ENCODE assay signal across 8 cellular contexts in genomic region chr9:135087489-135087791, GRCh38. TPM values are rescaled to one million over a fixed set of nuclear protein-coding genes. Genes with fewer than 3 reads are reported as not detected.
DNase-seq lines count a peak whose midpoint lies in the region; ATAC-seq and TF ChIP-seq lines count a peak whose summit lies in the region.

Gene OLFM1 (plus strand): TSS chr9:135087668. CDS start chr9:135087990, 322 bp downstream.

- ATAC-seq in Panc1 (peak; percentile 84), GM21390 (IDR thresholded peaks at IDR 0.05; ENCODE audit: unreplicated experiment) (no peak), GM21619 (IDR thresholded peaks at IDR 0.05; ENCODE audit: unreplicated experiment) (no peak)

- no peak for TF ChIP-seq POLR2A in lower leg skin (IDR thresholded peaks at IDR 0.05)

- POLR2A ChIA-PET in Panc1 (lab: Charles Lee) = no interaction called here

- in situ Hi-C loops in Panc1 (cut with HindIII; ENCODE audit: low pct_unique_long_range_greater_than_20kb, low sequenced_read_pairs) = no loop called here

- intact Hi-C loops in Panc1 (cut with micrococcal nuclease; ENCODE audit: unreplicated experiment) (loop anchor here (5.0 kb wide), 1 partner anchor 255 kb away; no protein-coding TSS in a partner anchor), lower leg skin (cut with DNase I; ENCODE audit: low total_unique reads) (loop anchor here (5.0 kb wide), 2 partner anchors 255 to 325 kb away; no protein-coding TSS in a partner anchor)

- TF ChIP-seq CTCF in Panc1 (IDR thresholded peaks at IDR 0.05) = peak; percentile 80
- no peak for TF ChIP-seq CTCF in lower leg skin (IDR thresholded peaks at IDR 0.05)
- TF ChIP-seq CTCF in subcutaneous adipose tissue (IDR thresholded peaks at IDR 0.05; ENCODE audit: low read depth) = no peak

- no peaks in the 10 kb centered on the region for H3K36me3 ChIP-seq in Panc1 (ENCODE audit: control insufficient read depth, insufficient read depth, low read length)

- no peak within 1 kb of the TSS for H3K27ac ChIP-seq in Panc1 (ENCODE audit: low read length)

- H3K4me1 ChIP-seq in Panc1 (ENCODE audit: control insufficient read depth, insufficient read depth, low read length) = no peaks in the 10 kb centered on the region

- DNase-seq in stimulated activated CD4-positive, alpha-beta T cell treated with anti-CD3 and anti-CD28 coated beads, Interleukin-1b, Interleukin-23, amount 100 ng/mL, for 48 hours = peak; percentile 32
- DNase-seq in stimulated activated CD4-positive, alpha-beta T cell treated with anti-CD3 and anti-CD28 coated beads, Interleukin-4, amount 100 ng/mL, for 1 hour = no peak
- DNase-seq in Panc1 (ENCODE audit: low read depth, low spot score) (no peak), ecto neural progenitor cell (ENCODE audit: low spot score) (peak; percentile 90), lower leg skin (ENCODE audit: low spot score in 2 of 2) (peak; percentile 50 to 95)

- H3K27me3 ChIP-seq in Panc1 (ENCODE audit: control insufficient read depth, insufficient read depth, low read length) = peaks cover 2% of the 10 kb centered on the region; the same call in 1 of the 2 replicates

- 5% methylated on average over 19 of the region's 40 CpGs; no CpG with 5 or more reads in 1 of the 2 donors for whole genome bisulfite sequencing in lower leg skin, 2 donors

- no peak within 1 kb of the TSS; a peak in 1 of 4 replicates for H3K4me3 ChIP-seq in Panc1 (ENCODE audit: low read depth in 2 of 2, low read length in 2 of 2)
- H3K4me3 ChIP-seq in lower leg skin (ENCODE audit: low read depth, poor library complexity, severe bottlenecking) = peak within 1 kb of the TSS; percentile 25

- BruUV-seq in Panc1 (replicated peaks; lab: Mats Ljungman, UMichigan) = no TSS peak

- CTCF ChIA-PET in Panc1 (lab: Charles Lee) = no interaction called here

- H3K9me3 ChIP-seq in Panc1 (ENCODE audit: control insufficient read depth, insufficient read depth, low read depth, low read length) = no peaks in the 10 kb centered on the region

RNA-seq across cellular contexts. Expression of gene OLFM1, which starts in this region (rescaled TPM):
- total RNA-seq in Panc1 (2021; ENCODE audit: unreplicated experiment) (0.39 TPM), lower leg skin (10 to 100 TPM in 1 of 4 donors, 1 to 10 TPM in 3; 5.3 to 15.0 (median 8.6) TPM), subcutaneous adipose tissue (10 to 100 TPM; 10.9 to 25.6 (median 22.8) TPM)
- 0.88 TPM for polyA plus RNA-seq in Panc1 (2012; ENCODE audit: insufficient read length)

Comparison
In these comparisons a context has a peak if more than half of its experiments do, and no peak if none do; other contexts are left out.
1. DNase-seq: peak in stimulated activated CD4-positive, alpha-beta T cell treated with anti-CD3 and anti-CD28 coated beads, Interleukin-1b, Interleukin-23, amount 100 ng/mL, for 48 hours (single experiment), ecto neural progenitor cell (single experiment) and lower leg skin (2 of 2); none in stimulated activated CD4-positive, alpha-beta T cell treated with anti-CD3 and anti-CD28 coated beads, Interleukin-4, amount 100 ng/mL, for 1 hour (single experiment) and Panc1 (single experiment).
2. Peak in ATAC-seq in Panc1; RNA of the gene not detected or under 1 TPM.